Comparison of ENCODE assay signal across 8 cellular contexts in genomic region chr14:104866451-104867370, GRCh38. TPM values are rescaled to one million over a fixed set of nuclear protein-coding genes. Genes with fewer than 3 reads are reported as not detected.
A peak's percentile ranks its signal among the peaks of the same experiment; 100 is the strongest.
DNase-seq lines count a peak whose midpoint lies in the region; TF ChIP-seq lines count a peak whose summit lies in the region.

No MANE protein-coding gene starts in this region.

- no peaks in the 10 kb centered on the region for H3K36me3 Mint-ChIP-seq in activated CD4-positive, alpha-beta T cell treated with anti-CD3 and anti-CD28 coated beads, Interleukin-2, amount 10 ng/mL, durations not matched to agents 24 days and 14 days (ENCODE audit: low read depth)

- H3K9me3 ChIP-seq in subcutaneous abdominal adipose tissue (ENCODE audit: control insufficient read depth in 5 of 5, low read length in 5 of 5), result no peaks in the 10 kb centered on the region

- H3K36me3 ChIP-seq in brain microvascular endothelial cell (replicated peaks), result no peaks in the 10 kb centered on the region
- H3K36me3 ChIP-seq in subcutaneous abdominal adipose tissue (ENCODE audit: control insufficient read depth in 5 of 5, insufficient read depth in 5 of 5, low read length in 5 of 5), result peaks cover 0 to 7% (median 0%) of the 10 kb centered on the region in 5 donors

- peak overlapping the region; percentile 54 for H3K4me3 Mint-ChIP-seq in activated CD4-positive, alpha-beta T cell treated with anti-CD3 and anti-CD28 coated beads, Interleukin-2, amount 10 ng/mL, durations not matched to agents 24 days and 14 days

- peaks cover 9% of the 10 kb centered on the region for H3K27me3 ChIP-seq in brain microvascular endothelial cell (replicated peaks)
- H3K27me3 ChIP-seq in subcutaneous abdominal adipose tissue (ENCODE audit: control insufficient read depth in 5 of 5, insufficient read depth in 4 of 5, low read length in 5 of 5), result peaks cover 0 to 6% (median 0%) of the 10 kb centered on the region in 5 donors

- no peak for DNase-seq in activated CD4-positive, alpha-beta T cell treated with anti-CD3 and anti-CD28 coated beads, Interleukin-2, amount 10 ng/mL, durations not matched to agents 24 days and 14 days
- no peak for DNase-seq in activated CD4-positive, alpha-beta T cell treated with anti-CD3 and anti-CD28 coated beads, Interleukin-2, amount 50 U/mL, for 48 hours
- DNase-seq in brain microvascular endothelial cell (no peak), lower leg skin (ENCODE audit: low spot score in 2 of 2) (no peak), ureter (ENCODE audit: low spot score) (no peak), NCI-H774 (lab: John Stamatoyannopoulos, UW) (no peak)
- no peak for DNase-seq in stimulated activated naive CD4-positive, alpha-beta T cell (lab: John Stamatoyannopoulos, UW)

- H3K4me3 ChIP-seq in brain microvascular endothelial cell (ENCODE audit: low read depth, low read length), result peak overlapping the region; percentile 71
- peak overlapping the region; percentile 47 for H3K4me3 ChIP-seq in lower leg skin (ENCODE audit: low read depth, poor library complexity, severe bottlenecking)
- peak overlapping the region; percentile 19 to 65 (median 62) for H3K4me3 ChIP-seq in subcutaneous abdominal adipose tissue (ENCODE audit: low read depth in 1 of 5, low read length in 5 of 5)

- TF ChIP-seq CTCF in brain microvascular endothelial cell (IDR thresholded peaks at IDR 0.05; ENCODE audit: low read depth, low read length, missing control alignments), result no peak
- no peak for TF ChIP-seq CTCF in lower leg skin (IDR thresholded peaks at IDR 0.05)

- H3K9ac ChIP-seq in subcutaneous abdominal adipose tissue (ENCODE audit: low read length in 5 of 5), result peak overlapping the region in 4 of 5 donors; percentile 51 to 80 (median 70)

- H3K9me3 Mint-ChIP-seq in activated CD4-positive, alpha-beta T cell treated with anti-CD3 and anti-CD28 coated beads, Interleukin-2, amount 10 ng/mL, durations not matched to agents 24 days and 14 days, result no peaks in the 10 kb centered on the region

- peak overlapping the region; percentile 20 for H3K27ac ChIP-seq in brain microvascular endothelial cell
- H3K27ac ChIP-seq in subcutaneous abdominal adipose tissue (ENCODE audit: low read depth, low read length), result peak overlapping the region; percentile 41

- H3K4me1 Mint-ChIP-seq in activated CD4-positive, alpha-beta T cell treated with anti-CD3 and anti-CD28 coated beads, Interleukin-2, amount 10 ng/mL, durations not matched to agents 24 days and 14 days, result no peaks in the 10 kb centered on the region

- intact Hi-C loops in activated CD4-positive, alpha-beta T cell treated with anti-CD3 and anti-CD28 coated beads, Interleukin-2, amount 10 ng/mL, durations not matched to agents 24 days and 14 days (cut with micrococcal nuclease), result no loop called here
- intact Hi-C loops in lower leg skin (cut with DNase I; ENCODE audit: low total_unique reads), result no loop called here

- H3K4me1 ChIP-seq in subcutaneous abdominal adipose tissue (ENCODE audit: control insufficient read depth in 5 of 5, insufficient read depth in 5 of 5, low read length in 5 of 5), result peaks cover 3 to 38% (median 32%) of the 10 kb centered on the region in 5 donors

- 72 to 85% methylated on average over 9 to 12 of the region's 12 CpGs for WGBS in lower leg skin, 2 donors

- H3K27me3 Mint-ChIP-seq in activated CD4-positive, alpha-beta T cell treated with anti-CD3 and anti-CD28 coated beads, Interleukin-2, amount 10 ng/mL, durations not matched to agents 24 days and 14 days, result peaks cover 11% of the 10 kb centered on the region

- TF ChIP-seq POLR2A in lower leg skin (IDR thresholded peaks at IDR 0.05), result no peak

- in situ Hi-C loops in brain microvascular endothelial cell (cut with HindIII; ENCODE audit: low pct_ligation_motif_present, low sequenced_read_pairs), result no loop called here

- H3K27ac Mint-ChIP-seq in activated CD4-positive, alpha-beta T cell treated with anti-CD3 and anti-CD28 coated beads, Interleukin-2, amount 10 ng/mL, durations not matched to agents 24 days and 14 days, result no peak overlapping the region

RNA-seq across cellular contexts. Expression of gene CEP170B, which starts 1.6 kb away (rescaled TPM):
- 8.3 and 9.0 TPM in 2 replicates for total RNA-seq in activated CD4-positive, alpha-beta T cell treated with anti-CD3 and anti-CD28 coated beads, Interleukin-2, amount 10 ng/mL, durations not matched to agents 24 days and 14 days
- total RNA-seq in lower leg skin (10 to 100 TPM; 41.8 to 80.8 (median 58.5) TPM), ureter (42.2 TPM)

RNA-seq across cellular contexts. Expression of gene PLD4, which starts 58.0 kb away (rescaled TPM):
- total RNA-seq in activated CD4-positive, alpha-beta T cell treated with anti-CD3 and anti-CD28 coated beads, Interleukin-2, amount 10 ng/mL, durations not matched to agents 24 days and 14 days, result 0.07 and 0.21 TPM in 2 replicates
- total RNA-seq in lower leg skin (1 to 10 TPM in 3 of 4 donors, under 1 TPM in 1; 0.84 to 2.6 (median 1.2) TPM), ureter (2.6 TPM)
